Comparison of ENCODE assay signal across 32 cellular contexts in the genomic region with DNA sequence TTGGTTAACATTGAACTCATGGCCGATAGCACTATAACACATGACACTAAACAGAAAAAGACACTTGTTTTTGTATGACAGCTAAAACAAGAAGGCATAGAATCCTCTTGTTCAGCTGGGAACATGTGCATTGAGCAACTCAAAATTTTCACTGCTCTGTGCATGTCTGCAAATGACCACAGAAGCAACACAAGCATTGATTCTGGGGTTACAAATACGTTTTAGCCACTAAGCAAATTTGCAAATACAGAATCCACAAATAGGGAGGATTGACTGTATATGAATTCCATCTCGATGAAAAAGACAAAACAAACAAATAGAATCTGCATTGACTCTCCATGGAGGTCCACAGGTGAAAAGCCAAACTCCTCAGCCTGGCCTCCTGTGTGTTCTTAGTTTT. TPM values are rescaled to one million over a fixed set of nuclear protein-coding genes. Genes with fewer than 3 reads are reported as not detected.
"Had no signal": no experiment of that assay in that cellular context is flagged by ENCODE, and none has a peak within 500 bp of the region (broad histone marks: within the 10 kb centered on the region; RNA-seq: fewer than 3 reads in every experiment).

No MANE protein-coding gene starts in this region.

- H3K4me1 ChIP-seq: pancreas, spleen, tibial nerve, upper lobe of left lung had no signal

- H3K36me3 ChIP-seq: neutrophil, prostate gland, spleen, thoracic aorta, thyroid gland, tibial nerve, vagina had no signal

- DNase-seq: naive B cell; naive thymus-derived CD8-positive, alpha-beta T cell; nephron progenitor cell; nucleus accumbens; pancreas; right cardiac atrium; spleen; stimulated activated CD4-positive, alpha-beta T cell treated with anti-CD3 and anti-CD28 coated beads, Interleukin-12 subunit alpha, Interleukin-12 subunit beta, amount 100 ng/mL, for 4 hours; stimulated activated CD4-positive, alpha-beta T cell treated with anti-CD3 and anti-CD28 coated beads, Interleukin-1b, Interleukin-23, amount 100 ng/mL, for 48 hours; stimulated activated CD4-positive, alpha-beta T cell treated with anti-CD3 and anti-CD28 coated beads, Interleukin-4, amount 100 ng/mL, for 1 hour; stimulated activated CD4-positive, alpha-beta T cell treated with anti-CD3 and anti-CD28 coated beads, Interleukin-4, amount 100 ng/mL, for 4 hours; stimulated activated CD8-positive, alpha-beta memory T cell treated with anti-CD3 and anti-CD28 coated beads, Interleukin-4, amount 100 ng/mL, for 48 hours; stimulated activated naive CD4-positive, alpha-beta T cell; stimulated activated naive CD8-positive, alpha-beta T cell treated with anti-CD3 and anti-CD28 coated beads, Interleukin-15, amount 100 ng/mL, for 72 hours; stimulated activated naive CD8-positive, alpha-beta T cell treated with anti-CD3 and anti-CD28 coated beads, Interleukin-15, Interleukin-2, amounts not matched to agents 100 U/mL and 50 U/mL, for 24 hours; substantia nigra; thyroid gland; trophoblast cell; upper lobe of left lung had no signal

- H3K4me2 ChIP-seq: smooth muscle cell had no signal

- FAIRE-seq: pancreas, urothelium cell line had no signal

- H3K27me3 ChIP-seq: pancreas, suprapubic skin, thyroid gland, upper lobe of left lung, vagina had no signal

- H3K9me3 ChIP-seq: neutrophil, pancreas, prostate gland, suprapubic skin, thoracic aorta, thyroid gland, upper lobe of left lung, vagina had no signal

- ATAC-seq: naive thymus-derived CD8-positive, alpha-beta T cell; natural killer cell treated with Interleukin-12 subunit alpha and Interleukin-12 subunit beta and Interleukin-15 and Interleukin-18, amount 100 ng/mL, for 72 hours; pancreas; right cardiac atrium; sciatic nerve; stimulated activated memory B cell treated with anti-CD40 and anti-IgM and Interleukin-4, amounts not matched to agents 10 μg/mL and 1 μg/mL and 100 μg/mL, for 72 hours; stimulated activated naive CD8-positive, alpha-beta T cell treated with anti-CD3 and anti-CD28 coated beads, Interleukin-15, amount 100 ng/mL, for 72 hours; stimulated activated naive CD8-positive, alpha-beta T cell treated with anti-CD3 and anti-CD28 coated beads, Interleukin-15, Interleukin-2, amounts not matched to agents 100 U/mL and 50 U/mL, for 24 hours had no signal

- H3K4me3 ChIP-seq: pancreas, prostate gland, skin epidermis, smooth muscle cell, spleen, suprapubic skin, thoracic aorta, thyroid gland, tibial nerve, upper lobe of left lung, vagina had no signal

- H3K27ac ChIP-seq: neutrophil, pancreas, prostate gland, skin epidermis, spleen, suprapubic skin, thoracic aorta, thyroid gland, tibial nerve, upper lobe of left lung, vagina had no signal

RNA-seq across cellular contexts. Expression of a gene that starts 31.7 kb away (rescaled TPM):
- total RNA-seq: pulmonary artery endothelial cell had no signal
